15 cellular contexts compared by ENCODE assay signal in genomic region chr14:67461341-67461985, GRCh38. TPM values are rescaled to one million over a fixed set of nuclear protein-coding genes. Genes with fewer than 3 reads are reported as not detected.
DNase-seq lines count a peak whose midpoint lies in the region; ATAC-seq and TF ChIP-seq lines count a peak whose summit lies in the region.
"Had no signal": no experiment of that assay in that cellular context is flagged by ENCODE, and none has a peak within 500 bp of the region (broad histone marks: within the 10 kb centered on the region; RNA-seq: fewer than 3 reads in every experiment).

No MANE protein-coding gene starts in this region.

- H3K36me3 ChIP-seq in adrenal gland (replicated peaks in 1 of 2): no peaks in the 10 kb centered on the region
- H3K36me3 ChIP-seq: ascending aorta, SJSA1, thoracic aorta had no signal

- no peaks in the 10 kb centered on the region for H3K27me3 ChIP-seq in adrenal gland
- H3K27me3 ChIP-seq: ascending aorta, SJSA1 had no signal

- no peak for TF ChIP-seq CTCF in adrenal gland (IDR thresholded peaks at IDR 0.05)
- TF ChIP-seq CTCF in fibroblast of villous mesenchyme (IDR thresholded peaks at IDR 0.05; ENCODE audit: insufficient read depth, low read depth, low read length): no peak

- no peak for ATAC-seq in HG03196 (IDR thresholded peaks at IDR 0.05; ENCODE audit: unreplicated experiment)

- intact Hi-C loops in adrenal gland (cut with DNase I): no loop called here

- peak; percentile 11 for DNase-seq in DMS53 (lab: John Stamatoyannopoulos, UW)
- no peak for DNase-seq in DMS53 treated with DMSO at 0.1 percent for 48 hours (lab: John Stamatoyannopoulos, UW; ENCODE audit: unreplicated experiment)
- DNase-seq in adrenal gland: peak; percentile 39 to 74 (median 64)
- DNase-seq in fibroblast of villous mesenchyme (ENCODE audit: low read depth): peak; percentile 40
- peak; percentile 14 for DNase-seq in skeletal muscle cell (ENCODE audit: low read depth)
- DNase-seq in stimulated activated CD4-positive, alpha-beta T cell treated with anti-CD3 and anti-CD28 coated beads, Interleukin-1b, Interleukin-23, amount 100 ng/mL, for 48 hours: no peak
- DNase-seq in NCI-H146 (lab: John Stamatoyannopoulos, UW): no peak
- DNase-seq: Caco-2, midbrain, NCI-H1417 treated with DMSO at 0.1 percent for 48 hours had no signal

- no peaks in the 10 kb centered on the region for H3K9me3 ChIP-seq in adrenal gland (replicated peaks in 1 of 3)
- H3K9me3 ChIP-seq: ascending aorta, Caco-2, SJSA1, thoracic aorta had no signal

- H3K4me3 ChIP-seq in adrenal gland (no peak overlapping the region), fibroblast of villous mesenchyme (ENCODE audit: low read depth, low read length) (no peak overlapping the region), skeletal muscle cell (ENCODE audit: low read depth, low read length) (no peak overlapping the region)
- H3K4me3 ChIP-seq: ascending aorta, SJSA1, thoracic aorta had no signal

- peaks cover 9 to 12% of the 10 kb centered on the region in 2 donors for H3K4me1 ChIP-seq in adrenal gland (replicated peaks in 1 of 2)
- H3K4me1 ChIP-seq: ascending aorta, Caco-2, SJSA1 had no signal

- TF ChIP-seq POLR2A in adrenal gland (IDR thresholded peaks at IDR 0.05): peak in 1 of 2 donors; percentile 49

- WGBS in adrenal gland, 4 donors: 14 to 48% (median 41%) methylated on average over 3 of the region's 3 CpGs

- H3K27ac ChIP-seq in adrenal gland: peak overlapping the region; percentile 34 to 89 (median 83)
- H3K27ac ChIP-seq: ascending aorta, SJSA1, thoracic aorta, VCaP had no signal

RNA-seq across cellular contexts. Expression of gene TMEM229B, which starts 27.1 kb away (rescaled TPM):
- total RNA-seq in adrenal gland: 10 to 100 TPM; 27.8 to 63.9 (median 40.1) TPM
- 10 to 100 TPM in 2 of 3 donors, 1 to 10 TPM in 1; 5.7 to 31.9 (median 12.0) TPM for polyA plus RNA-seq in adrenal gland
- 0.43 and 0.64 TPM in 2 replicates for total RNA-seq in fibroblast of villous mesenchyme
- total RNA-seq: Caco-2 had no signal

RNA-seq across cellular contexts. Expression of gene PLEK2, which starts 49.5 kb away (rescaled TPM):
- total RNA-seq in adrenal gland: 100 to 1,000 TPM in 2 of 8 donors, 10 to 100 TPM in 6; 19.6 to 384 (median 45.1) TPM
- polyA plus RNA-seq in adrenal gland: 100 to 1,000 TPM in 1 of 3 donors, 10 to 100 TPM in 2; 35.8 to 339 (median 77.8) TPM
- 2.2 and 4.5 TPM in 2 replicates for total RNA-seq in fibroblast of villous mesenchyme

Comparison
In these comparisons a context has a peak if more than half of its experiments do, and no peak if none do; other contexts are left out.
1. DNase-seq: peak in DMS53 (single experiment), adrenal gland (7 of 7), fibroblast of villous mesenchyme (single experiment) and skeletal muscle cell (single experiment); none in DMS53 treated with DMSO at 0.1 percent for 48 hours (single experiment), stimulated activated CD4-positive, alpha-beta T cell treated with anti-CD3 and anti-CD28 coated beads, Interleukin-1b, Interleukin-23, amount 100 ng/mL, for 48 hours (single experiment) and NCI-H146 (single experiment).
2. RNA of gene TMEM229B, which starts 27.1 kb away (total RNA-seq): 27.8 to 63.9 TPM in adrenal gland; 0.43 to 0.64 TPM in fibroblast of villous mesenchyme; every median in the first group is over 10 times any median in the second.